ENCODE assay signal across 22 cellular contexts in the genomic region with DNA sequence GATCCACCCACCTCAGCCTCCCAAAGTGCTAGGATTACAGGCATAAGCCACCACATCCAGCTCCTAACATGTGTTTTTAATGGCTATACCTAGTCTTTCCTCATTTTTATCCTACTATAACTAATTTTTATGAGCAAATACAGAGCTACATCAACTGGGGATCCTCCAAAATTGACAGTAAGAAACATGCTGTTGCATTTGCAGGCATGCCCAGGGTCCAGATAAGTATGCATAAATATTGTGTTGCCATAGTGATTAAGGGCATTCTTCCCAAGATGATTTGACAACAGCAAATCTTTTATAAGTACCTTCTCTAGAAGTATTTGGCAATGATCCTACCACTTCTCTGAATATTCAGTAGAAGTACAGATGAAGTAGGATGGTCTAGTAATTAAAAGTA. TPM values are rescaled to one million over a fixed set of nuclear protein-coding genes. Genes with fewer than 3 reads are reported as not detected.
DNase-seq lines count a peak whose midpoint lies in the region; ATAC-seq and TF ChIP-seq lines count a peak whose summit lies in the region.
"Had no signal": no experiment of that assay in that cellular context is flagged by ENCODE, and none has a peak within 500 bp of the region (broad histone marks: within the 10 kb centered on the region; RNA-seq: fewer than 3 reads in every experiment).

No MANE protein-coding gene starts in this region.

- H3K4me1 Mint-ChIP-seq in GM23338: peaks cover 20% of the 10 kb centered on the region; the same call in 2 of the 3 replicates
- no peaks in the 10 kb centered on the region for H3K4me1 Mint-ChIP-seq in natural killer cell
- H3K4me1 Mint-ChIP-seq: CD4-positive, CD25-positive, alpha-beta regulatory T cell; mesothelial cell of epicardium had no signal

- no peak overlapping the region for H2AFZ ChIP-seq in GM23338

- H3K36me3 Mint-ChIP-seq in GM23338 (ENCODE audit: low read depth) (peaks cover 12% of the 10 kb centered on the region; the same call in 2 of the 3 replicates), natural killer cell (peaks cover 17% of the 10 kb centered on the region)

- no peak for TF ChIP-seq CTCF in A673 (conservative IDR thresholded peaks at IDR 0.05; ENCODE audit: low read depth, low read length)
- TF ChIP-seq CTCF in GM23338 (conservative IDR thresholded peaks at IDR 0.05; ENCODE audit: low read depth in 2 of 2): no peak
- TF ChIP-seq CTCF in natural killer cell (IDR thresholded peaks at IDR 0.05): no peak
- TF ChIP-seq CTCF in gastrocnemius medialis (IDR thresholded peaks at IDR 0.05 in 4 of 5, conservative IDR thresholded peaks at IDR 0.05 in 1 of 5): no peak

- ATAC-seq in GM23338 (no peak), natural killer cell (no peak), gastrocnemius medialis (no peak)

- no peaks in the 10 kb centered on the region for H3K79me2 ChIP-seq in GM23338 (replicated peaks; ENCODE audit: insufficient read depth)

- H3K4me3 Mint-ChIP-seq in GM23338: no peak overlapping the region
- H3K4me3 Mint-ChIP-seq in natural killer cell: no peak overlapping the region
- H3K4me3 Mint-ChIP-seq: CD4-positive, CD25-positive, alpha-beta regulatory T cell; endodermal cell; mesothelial cell of epicardium; nephron progenitor cell; T-helper 1 cell treated with Interleukin-12 subunit alpha and Interleukin-12 subunit beta and Interleukin-4 antibody, amounts not matched to agents 30 μg/mL and 1 μg/mL, for 36 hours had no signal

- H3K27ac ChIP-seq in A673 (ENCODE audit: low read depth, low read length, poor library complexity, severe bottlenecking) (no peak overlapping the region), GM23338 (ENCODE audit: low read depth) (0 out of 2 replicates have a peak overlapping the region, but pooled peaks have one; percentile 32), SJCRH30 (peak overlapping the region; percentile 22), gastrocnemius medialis (no peak overlapping the region)
- H3K27ac ChIP-seq: testis, WERI-Rb-1 had no signal

- no peaks in the 10 kb centered on the region for H3K9me2 ChIP-seq in GM23338 (ENCODE audit: insufficient read depth)

- H3K27ac Mint-ChIP-seq in GM23338: no peak overlapping the region
- H3K27ac Mint-ChIP-seq in natural killer cell: no peak overlapping the region
- H3K27ac Mint-ChIP-seq: CD4-positive, CD25-positive, alpha-beta regulatory T cell; mesothelial cell of epicardium; nephron progenitor cell; progenitor cell of endocrine pancreas; T-helper 1 cell treated with Interleukin-12 subunit alpha and Interleukin-12 subunit beta and Interleukin-4 antibody, amounts not matched to agents 30 μg/mL and 1 μg/mL, for 36 hours had no signal

- H3K9me3 Mint-ChIP-seq in GM23338: peaks cover 16% of the 10 kb centered on the region
- H3K9me3 Mint-ChIP-seq in natural killer cell: peaks cover 3% of the 10 kb centered on the region in 2 donors

- intact Hi-C loops in A673 (cut with micrococcal nuclease; ENCODE audit: unreplicated experiment): no loop called here
- intact Hi-C loops in natural killer cell (cut with micrococcal nuclease): no loop called here
- intact Hi-C loops in gastrocnemius medialis (cut with DNase I; ENCODE audit: low total_unique reads): no loop called here

- in situ Hi-C loops in gastrocnemius medialis (cut with MboI; ENCODE audit: low sequenced_read_pairs in 4 of 4): no loop called here

- POLR2A ChIA-PET in A673 (lab: Charles Lee; ENCODE audit: low non-redundant PET): no interaction called here

- DNase-seq in A673 (ENCODE audit: low spot score) (peak; percentile 4), GM23338 (ENCODE audit: low spot score) (no peak), SJCRH30 (peak in 1 of 2 experiments; percentile 21), fibroblast of peridontal ligament (ENCODE audit: extremely low read depth) (peak; percentile 50), natural killer cell (no peak), gastrocnemius medialis (no peak)
- no peak for DNase-seq in stimulated activated CD4-positive, alpha-beta T cell treated with anti-CD3 and anti-CD28 coated beads, Interleukin-4, amount 100 ng/mL, for 1 hour
- no peak for DNase-seq in activated CD8-positive, alpha-beta memory T cell treated with anti-CD3 and anti-CD28 coated beads for 24 hours
- DNase-seq: activated CD4-positive, alpha-beta T cell treated with anti-CD3 and anti-CD28 coated beads, Interleukin-2, amount 50 U/mL, for 4 hours; activated T-cell treated with anti-CD3 and anti-CD28 coated beads for 4 hours; CD4-positive, CD25-positive, alpha-beta regulatory T cell; endodermal cell; foreskin melanocyte; NCI-H2029 treated with DMSO at 0.1 percent for 48 hours; NCI-H526; nephron progenitor cell; Right ventricle myocardium superior; testis; WERI-Rb-1 had no signal

- H3K4me2 ChIP-seq in GM23338: no peak overlapping the region

- CTCF ChIA-PET in A673 (lab: Charles Lee): no interaction called here

- no peaks in the 10 kb centered on the region for H3F3A ChIP-seq in GM23338 (replicated peaks; ENCODE audit: low read depth)

- no peaks in the 10 kb centered on the region for H3K4me1 ChIP-seq in A673 (ENCODE audit: insufficient read depth, low read length, poor library complexity, severe bottlenecking)
- H3K4me1 ChIP-seq in GM23338 (ENCODE audit: insufficient read depth): peaks cover 23% of the 10 kb centered on the region
- H3K4me1 ChIP-seq in SJCRH30: peaks cover 14% of the 10 kb centered on the region
- no peaks in the 10 kb centered on the region for H3K4me1 ChIP-seq in gastrocnemius medialis
- H3K4me1 ChIP-seq: testis had no signal

- H3K27me3 Mint-ChIP-seq in GM23338 (ENCODE audit: insufficient read depth, low read depth, poor library complexity): no peaks in the 10 kb centered on the region
- H3K27me3 Mint-ChIP-seq in natural killer cell (ENCODE audit: low read depth in 2 of 2): peaks cover 0 to 3% of the 10 kb centered on the region in 2 donors
- H3K27me3 Mint-ChIP-seq: CD4-positive, CD25-positive, alpha-beta regulatory T cell; progenitor cell of endocrine pancreas had no signal

- no peak for TF ChIP-seq POLR2A in gastrocnemius medialis (IDR thresholded peaks at IDR 0.05)

- H3K4me3 ChIP-seq in A673 (ENCODE audit: low read depth, low read length, poor library complexity, severe bottlenecking) (no peak overlapping the region), GM23338 (no peak overlapping the region), SJCRH30 (no peak overlapping the region), gastrocnemius medialis (no peak overlapping the region)
- H3K4me3 ChIP-seq: testis had no signal

- H3K27me3 ChIP-seq in A673 (replicated peaks; ENCODE audit: insufficient read depth, low read depth, low read length, poor library complexity) (peaks cover 2% of the 10 kb centered on the region), GM23338 (ENCODE audit: insufficient read depth) (no peaks in the 10 kb centered on the region), SJCRH30 (no peaks in the 10 kb centered on the region), gastrocnemius medialis (no peaks in the 10 kb centered on the region)
- H3K27me3 ChIP-seq: testis had no signal

- no peaks in the 10 kb centered on the region for H4K20me1 ChIP-seq in GM23338 (replicated peaks; ENCODE audit: insufficient read depth)

- H3K9me3 ChIP-seq in A673 (ENCODE audit: low read depth, low read length, poor library complexity, severe bottlenecking) (peaks cover 4% of the 10 kb centered on the region), SJCRH30 (replicated peaks) (no peaks in the 10 kb centered on the region), gastrocnemius medialis (peaks cover 0 to 11% (median 0%) of the 10 kb centered on the region in 3 donors)
- H3K9me3 ChIP-seq: testis had no signal

- BruUV-seq in A673 (replicated peaks; lab: Mats Ljungman, UMichigan): no TSS peak

- H3K36me3 ChIP-seq in A673 (ENCODE audit: insufficient read depth, low read length, poor library complexity, severe bottlenecking) (no peaks in the 10 kb centered on the region), GM23338 (ENCODE audit: insufficient read depth) (peaks cover 7% of the 10 kb centered on the region; the same call in 1 of the 2 replicates), SJCRH30 (no peaks in the 10 kb centered on the region), gastrocnemius medialis (no peaks in the 10 kb centered on the region)
- H3K36me3 ChIP-seq: WERI-Rb-1 had no signal

RNA-seq across cellular contexts. Expression of gene MOXD1, which starts 41.9 kb away (rescaled TPM):
- not detected in 2 replicates for total RNA-seq in A673 (2021)
- total RNA-seq in GM23338 (2014; rRNA removed; shearing (Covaris generic)): 4.3 TPM in 2 replicates
- polyA plus RNA-seq in GM23338 (2016; fragmentation: Nextera tagmentation; extraction: Ambion mirVana): 1.2 and 1.7 TPM in 2 replicates
- total RNA-seq in SJCRH30 (2014; rRNA removed; shearing (Covaris generic)): 0.86 and 1.5 TPM in 2 replicates
- total RNA-seq in natural killer cell: not detected
- total RNA-seq in gastrocnemius medialis: under 1 TPM in 3 of 4 donors, not detected in 1; 0.62 to 0.69 (median 0.66) TPM
- total RNA-seq: CD4-positive, CD25-positive, alpha-beta regulatory T cell had no signal
- polyA plus RNA-seq: CD4-positive, CD25-positive, alpha-beta regulatory T cell had no signal

Comparison
In these comparisons a context has a peak if more than half of its experiments do, and no peak if none do; other contexts are left out.
1. DNase-seq: peak in A673 (single experiment) and fibroblast of peridontal ligament (single experiment); none in GM23338 (single experiment), natural killer cell (single experiment), stimulated activated CD4-positive, alpha-beta T cell treated with anti-CD3 and anti-CD28 coated beads, Interleukin-4, amount 100 ng/mL, for 1 hour (single experiment), activated CD8-positive, alpha-beta memory T cell treated with anti-CD3 and anti-CD28 coated beads for 24 hours (single experiment) and gastrocnemius medialis (0 of 2).
2. H3K27ac ChIP-seq: peak in GM23338 (single experiment) and SJCRH30 (single experiment); none in A673 (single experiment) and gastrocnemius medialis (0 of 4).